ENCODE assay signal across 8 cellular contexts in the genomic region with DNA sequence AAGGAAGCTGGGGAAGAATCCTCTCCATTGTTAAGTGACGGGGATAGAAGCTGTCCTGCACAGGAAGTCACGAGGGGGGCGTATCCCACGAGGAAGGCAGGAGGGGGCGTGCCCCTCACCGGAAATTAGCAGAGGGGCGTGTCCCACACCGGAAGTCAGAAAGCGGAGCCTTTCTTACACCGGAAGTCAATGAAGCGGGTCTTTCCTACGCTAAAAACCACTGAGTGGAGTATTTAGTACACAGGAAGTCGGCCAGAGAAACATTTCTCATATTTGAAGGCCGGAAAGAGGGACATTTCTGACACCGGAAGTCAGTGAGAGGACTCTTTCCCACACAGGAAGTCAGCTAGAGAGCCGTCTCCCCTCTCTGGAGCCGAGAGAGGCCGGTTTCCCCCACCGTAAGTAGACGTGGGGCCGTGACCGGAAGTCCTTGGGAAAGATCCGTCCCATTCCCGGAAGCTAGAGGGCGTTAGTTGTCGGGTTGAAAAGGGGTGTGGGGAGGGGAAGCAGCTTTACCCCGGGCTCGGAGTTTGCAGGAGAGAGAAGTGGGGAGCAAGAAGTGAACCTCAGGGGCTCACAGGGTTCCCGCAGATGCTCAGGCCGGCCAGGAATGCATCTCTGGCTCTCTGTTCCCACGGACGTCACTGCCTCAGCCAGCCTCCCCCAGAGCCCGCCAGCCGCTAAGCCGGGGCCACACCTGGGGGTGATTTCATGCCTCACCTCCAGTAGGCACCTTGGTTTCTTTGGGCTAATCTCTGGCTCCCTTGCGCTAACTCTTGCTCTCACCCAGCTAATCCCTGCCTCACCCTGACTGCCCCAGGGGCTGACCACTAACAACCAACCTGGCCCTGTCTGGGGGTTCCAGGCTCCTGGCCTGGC. TPM values are rescaled to one million over a fixed set of nuclear protein-coding genes. Genes with fewer than 3 reads are reported as not detected.
DNase-seq lines count a peak whose midpoint lies in the region; ATAC-seq lines count a peak whose summit lies in the region.

No MANE protein-coding gene starts in this region.

- peaks cover 0 to 35% (median 12%) of the 10 kb centered on the region in 3 donors for H3K36me3 Mint-ChIP-seq in CD8-positive, alpha-beta memory T cell
- peaks cover 4% of the 10 kb centered on the region for H3K36me3 Mint-ChIP-seq in memory B cell

- H3K27ac Mint-ChIP-seq in CD8-positive, alpha-beta memory T cell: peak overlapping the region; percentile 93 to 100 (median 98)
- peak overlapping the region; percentile 99 for H3K27ac Mint-ChIP-seq in memory B cell

- H3K9me3 Mint-ChIP-seq in CD8-positive, alpha-beta memory T cell: no peaks in the 10 kb centered on the region
- no peaks in the 10 kb centered on the region for H3K9me3 Mint-ChIP-seq in memory B cell

- peak overlapping the region; percentile 94 for H3K4me3 ChIP-seq in CD8-positive, alpha-beta memory T cell (ENCODE audit: low read length)

- H3K27ac ChIP-seq in CD8-positive, alpha-beta memory T cell (ENCODE audit: low read depth, low read length): peak overlapping the region; percentile 91

- peak; percentile 86 to 96 (median 92) for DNase-seq in CD8-positive, alpha-beta memory T cell
- DNase-seq in NK-92 (lab: John Stamatoyannopoulos, UW; ENCODE audit: unreplicated experiment) (peak; percentile 57), memory B cell (ENCODE audit: low spot score in 2 of 2) (peak; percentile 84 to 87)
- peak; percentile 95 for DNase-seq in activated CD8-positive, alpha-beta memory T cell treated with anti-CD3 and anti-CD28 coated beads for 24 hours
- DNase-seq in effector CD8-positive, alpha-beta T cell (lab: John Stamatoyannopoulos, UW): peak; percentile 82
- peak; percentile 88 for DNase-seq in stimulated activated CD8-positive, alpha-beta memory T cell treated with anti-CD3 and anti-CD28 coated beads, Interleukin-12 subunit alpha, Interleukin-12 subunit beta, amount 100 ng/mL, for 1 hour (ENCODE audit: low read depth)

- H3K4me3 Mint-ChIP-seq in CD8-positive, alpha-beta memory T cell: peak overlapping the region; percentile 95 to 98 (median 98)
- H3K4me3 Mint-ChIP-seq in memory B cell: peak overlapping the region; percentile 97

- H3K4me1 Mint-ChIP-seq in CD8-positive, alpha-beta memory T cell: peaks cover 81 to 94% (median 87%) of the 10 kb centered on the region in 3 donors
- H3K4me1 Mint-ChIP-seq in memory B cell: peaks cover 68% of the 10 kb centered on the region

- H3K27me3 ChIP-seq in CD8-positive, alpha-beta memory T cell (ENCODE audit: insufficient read depth, low read length, poor library complexity, severe bottlenecking): no peaks in the 10 kb centered on the region

- peaks cover 83% of the 10 kb centered on the region for H3K4me1 ChIP-seq in CD8-positive, alpha-beta memory T cell (ENCODE audit: insufficient read depth, low read length)

- CTCF ChIA-PET in CD8-positive, alpha-beta memory T cell (lab: Charles Lee): interaction anchor here (1.3 to 2.1 kb wide), 4 partner anchors 8 to 169 kb away, joined by 3 to 11 read pairs (median 4); no protein-coding TSS in a partner anchor

- peak; percentile 59 for ATAC-seq in GM19438 (IDR thresholded peaks at IDR 0.05; ENCODE audit: low read depth, unreplicated experiment)
- peak; percentile 50 for ATAC-seq in HG03575 (IDR thresholded peaks at IDR 0.05; ENCODE audit: extremely low read depth, insufficient number of reproducible peaks, low FRiP score, unreplicated experiment)
- ATAC-seq in memory B cell (ENCODE audit: low read depth): peak; percentile 72

- no peaks in the 10 kb centered on the region for H3K27me3 Mint-ChIP-seq in CD8-positive, alpha-beta memory T cell
- no peaks in the 10 kb centered on the region for H3K27me3 Mint-ChIP-seq in memory B cell

- POLR2A ChIA-PET in CD8-positive, alpha-beta memory T cell (lab: Charles Lee): interaction anchor here (0.6 to 5.0 kb wide), 9 partner anchors 10 to 245 kb away, joined by 3 to 34 read pairs (median 5); a partner anchor contains a TSS

- H3K9me3 ChIP-seq in CD8-positive, alpha-beta memory T cell (ENCODE audit: low read length): no peaks in the 10 kb centered on the region

- H3K36me3 ChIP-seq in CD8-positive, alpha-beta memory T cell (ENCODE audit: insufficient read depth, low read length): no peaks in the 10 kb centered on the region

RNA-seq across cellular contexts. Expression of a gene that starts 15.4 kb away (rescaled TPM):
- total RNA-seq in CD8-positive, alpha-beta memory T cell: 10 to 100 TPM; 52.2 to 57.5 TPM
- 3.9 TPM for polyA plus RNA-seq in CD8-positive, alpha-beta memory T cell

RNA-seq across cellular contexts. Expression of a gene that starts 51.1 kb away (rescaled TPM):
- total RNA-seq in CD8-positive, alpha-beta memory T cell: not detected
- polyA plus RNA-seq in CD8-positive, alpha-beta memory T cell: not detected

RNA-seq across cellular contexts. Expression of a gene that starts 55.0 kb away (rescaled TPM):
- not detected for total RNA-seq in CD8-positive, alpha-beta memory T cell
- not detected for polyA plus RNA-seq in CD8-positive, alpha-beta memory T cell

Comparison
In these comparisons a context has a peak if more than half of its experiments do, and no peak if none do; other contexts are left out.
1. Peak in every context shown above with its lines: DNase-seq, ATAC-seq, H3K4me3 ChIP-seq and H3K27ac ChIP-seq.